ENCODE assay signal across 20 cellular contexts in genomic region chr1:220243947-220244346, GRCh38.
"Had no signal": no experiment of that assay in that cellular context is flagged by ENCODE, and none has a peak within 500 bp of the region (broad histone marks: within the 10 kb centered on the region; RNA-seq: fewer than 3 reads in every experiment).

No MANE protein-coding gene starts in this region.

- H3K4me3 Mint-ChIP-seq: activated T-cell treated with anti-CD3 and anti-CD28 coated beads, Interleukin-2, amount 50 U/mL, for 72 hours; central memory CD8-positive, alpha-beta T cell; mesothelial cell of epicardium; nephron; stimulated activated effector memory CD8-positive, alpha-beta T cell treated with anti-CD3 and anti-CD28 coated beads, Interleukin-12 subunit alpha, Interleukin-12 subunit beta, amount 100 ng/mL, for 72 hours had no signal

- H3K27ac Mint-ChIP-seq: activated T-cell treated with anti-CD3 and anti-CD28 coated beads, Interleukin-2, amount 50 U/mL, for 72 hours; mesothelial cell of epicardium; nephron; stimulated activated effector memory CD8-positive, alpha-beta T cell treated with anti-CD3 and anti-CD28 coated beads, Interleukin-12 subunit alpha, Interleukin-12 subunit beta, amount 100 ng/mL, for 72 hours had no signal

- H3K27me3 Mint-ChIP-seq: central memory CD8-positive, alpha-beta T cell had no signal

- FAIRE-seq: endometrium, kidney had no signal

- ATAC-seq: activated CD4-positive, CD25-positive, alpha-beta regulatory T cell treated with anti-CD3 and anti-CD28 coated beads, Interleukin-2, amount 50 U/mL, for 24 hours; activated T-cell treated with anti-CD3 and anti-CD28 coated beads, Interleukin-2, amount 50 U/mL, for 72 hours; gastroesophageal sphincter; heart left ventricle; left lobe of liver; stimulated activated effector memory CD8-positive, alpha-beta T cell treated with anti-CD3 and anti-CD28 coated beads, Interleukin-12 subunit alpha, Interleukin-12 subunit beta, amount 100 ng/mL, for 72 hours; upper lobe of right lung had no signal

- H3K4me1 Mint-ChIP-seq: nephron had no signal

- DNase-seq: activated CD8-positive, alpha-beta memory T cell treated with anti-CD3 and anti-CD28 coated beads for 24 hours; activated effector memory CD4-positive, alpha-beta T cell treated with anti-CD3 and anti-CD28 coated beads, Interleukin-2, amount 50 U/mL, for 16 hours; activated naive CD4-positive, alpha-beta T cell treated with anti-CD3 and anti-CD28 coated beads, Interleukin-2, amount 50 U/mL, for 16 hours; activated T-cell treated with anti-CD3 and anti-CD28 coated beads, Interleukin-2, amount 50 U/mL, for 72 hours; erythroblast; heart left ventricle; kidney; nucleus accumbens; posterior cingulate gyrus; sigmoid colon; stimulated activated CD4-positive, alpha-beta T cell treated with anti-CD3 and anti-CD28 coated beads, Interleukin-4, amount 100 ng/mL, for 24 hours; upper lobe of right lung had no signal
